ENCODE assay signal across 9 cellular contexts in the genomic region with DNA sequence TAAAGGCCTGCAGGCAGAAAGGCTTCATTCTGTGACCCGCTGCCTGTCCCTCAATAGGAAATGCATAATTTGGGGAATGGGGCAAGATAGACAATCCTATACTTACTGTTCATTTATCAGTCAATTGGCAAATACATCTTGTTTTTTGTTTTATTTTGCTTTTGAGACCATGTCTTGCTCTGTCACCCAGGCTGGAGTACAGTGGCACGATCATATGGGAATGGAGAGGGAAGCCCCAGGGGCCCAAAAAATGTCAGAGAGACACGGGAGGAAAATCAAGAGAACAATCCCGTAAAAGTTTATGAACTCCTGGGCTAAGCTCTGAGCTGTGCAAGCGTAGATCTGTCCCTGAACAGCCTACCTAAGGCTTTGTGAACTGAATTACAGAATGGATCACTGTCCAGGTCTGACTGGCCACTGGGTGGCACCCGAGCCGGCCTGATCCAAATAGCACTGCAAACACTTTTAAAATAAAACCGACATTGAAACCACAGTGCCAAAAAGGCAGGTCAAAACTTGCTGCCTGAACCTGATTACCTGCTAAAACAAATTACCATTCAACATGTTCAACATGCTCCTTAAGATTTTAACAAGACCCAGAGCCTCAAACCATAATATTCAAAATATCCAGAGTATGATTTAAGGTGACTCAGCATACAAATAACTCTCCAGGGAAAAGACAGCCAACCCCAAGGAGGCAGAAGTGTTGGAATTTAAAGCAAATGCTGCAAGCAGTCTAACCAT. TPM values are rescaled to one million over a fixed set of nuclear protein-coding genes. Genes with fewer than 3 reads are reported as not detected.
DNase-seq lines count a peak whose midpoint lies in the region; ATAC-seq, FAIRE-seq and TF ChIP-seq lines count a peak whose summit lies in the region.
"Had no signal": no experiment of that assay in that cellular context is flagged by ENCODE, and none has a peak within 500 bp of the region (broad histone marks: within the 10 kb centered on the region; RNA-seq: fewer than 3 reads in every experiment).

No MANE protein-coding gene starts in this region.

- peak; percentile 50 for FAIRE-seq in TTC549 (lab: Jason Lieb, UNC)

- H3K27me3 Mint-ChIP-seq in chondrocyte (ENCODE audit: low read depth), result no peaks in the 10 kb centered on the region
- H3K27me3 Mint-ChIP-seq: central memory CD8-positive, alpha-beta T cell had no signal

- peaks cover 6% of the 10 kb centered on the region for H3K36me3 Mint-ChIP-seq in chondrocyte (ENCODE audit: low read depth)

- peaks cover 18% of the 10 kb centered on the region for H3K4me1 Mint-ChIP-seq in chondrocyte (ENCODE audit: low read depth)

- no peaks in the 10 kb centered on the region for H3K9me3 Mint-ChIP-seq in chondrocyte (ENCODE audit: low read depth)
- H3K9me3 Mint-ChIP-seq: central memory CD8-positive, alpha-beta T cell had no signal

- TF ChIP-seq CTCF in chondrocyte (IDR thresholded peaks at IDR 0.05), result peak; percentile 92

- H3K4me3 Mint-ChIP-seq in chondrocyte (ENCODE audit: unreplicated experiment), result no peak overlapping the region
- H3K4me3 Mint-ChIP-seq: central memory CD8-positive, alpha-beta T cell had no signal

- intact Hi-C loops in left colon (cut with DNase I, micrococcal nuclease), result loop anchor here in 1 of 2 donors (5.0 kb wide), 1 partner anchor 92 kb away; the partner anchor contains the start of gene P3H3

- ATAC-seq in left colon, result peak; percentile 92

- DNase-seq in NCI-H82 (lab: John Stamatoyannopoulos, UW), result peak; percentile 73
- DNase-seq in NCI-H82 treated with DMSO at 0.1 percent for 48 hours (lab: John Stamatoyannopoulos, UW; ENCODE audit: unreplicated experiment), result no peak
- peak; percentile 64 for DNase-seq in NAMALWA (ENCODE audit: low spot score)
- DNase-seq in chondrocyte (ENCODE audit: low spot score), result no peak
- DNase-seq in left colon, result peak; percentile 41 to 75
- peak; percentile 52 for DNase-seq in stimulated activated CD8-positive, alpha-beta memory T cell treated with anti-CD3 and anti-CD28 coated beads, Interleukin-4, amount 100 ng/mL, for 48 hours
- DNase-seq in NCI-H2029 treated with DMSO at 0.1 percent for 48 hours (lab: John Stamatoyannopoulos, UW), result no peak

- peak overlapping the region; percentile 84 for H3K27ac Mint-ChIP-seq in chondrocyte (ENCODE audit: unreplicated experiment)

RNA-seq across cellular contexts. Expression of gene COPS7A, which starts 11.8 kb away (rescaled TPM):
- total RNA-seq in chondrocyte (57.0 to 74.4 TPM (median 59.3 TPM) in 3 replicates), left colon (10 to 100 TPM; 37.2 to 40.8 TPM)

RNA-seq across cellular contexts. Expression of gene MLF2, which starts 17.3 kb away (rescaled TPM):
- total RNA-seq in chondrocyte (161 to 172 TPM (median 163 TPM) in 3 replicates), left colon (100 to 1,000 TPM; 167 to 180 TPM)

RNA-seq across cellular contexts. Expression of gene PTMS, which starts 30.5 kb away (rescaled TPM):
- total RNA-seq in chondrocyte (413 to 493 TPM (median 463 TPM) in 3 replicates), left colon (100 to 1,000 TPM in 1 of 2 donors, 10 to 100 TPM in 1; 89.6 to 123 TPM)

RNA-seq across cellular contexts. Expression of gene PIANP, which starts 35.0 kb away (rescaled TPM):
- total RNA-seq in chondrocyte (3.2 to 9.3 TPM (median 4.4 TPM) in 3 replicates), left colon (under 1 TPM; 0.52 to 0.67 TPM)

RNA-seq across cellular contexts. Expression of gene LAG3, which starts 36.7 kb away (rescaled TPM):
- total RNA-seq in chondrocyte (0.56 to 1.7 TPM (median 1.0 TPM) in 3 replicates), left colon (1 to 10 TPM in 1 of 2 donors, under 1 TPM in 1; 0.89 to 1.6 TPM)

Comparison
In these comparisons a context has a peak if more than half of its experiments do, and no peak if none do; other contexts are left out.
1. DNase-seq: peak in NCI-H82 (single experiment), NAMALWA (single experiment), left colon (2 of 2) and stimulated activated CD8-positive, alpha-beta memory T cell treated with anti-CD3 and anti-CD28 coated beads, Interleukin-4, amount 100 ng/mL, for 48 hours (single experiment); none in NCI-H82 treated with DMSO at 0.1 percent for 48 hours (single experiment), chondrocyte (single experiment) and NCI-H2029 treated with DMSO at 0.1 percent for 48 hours (single experiment).